In the genomic region with DNA sequence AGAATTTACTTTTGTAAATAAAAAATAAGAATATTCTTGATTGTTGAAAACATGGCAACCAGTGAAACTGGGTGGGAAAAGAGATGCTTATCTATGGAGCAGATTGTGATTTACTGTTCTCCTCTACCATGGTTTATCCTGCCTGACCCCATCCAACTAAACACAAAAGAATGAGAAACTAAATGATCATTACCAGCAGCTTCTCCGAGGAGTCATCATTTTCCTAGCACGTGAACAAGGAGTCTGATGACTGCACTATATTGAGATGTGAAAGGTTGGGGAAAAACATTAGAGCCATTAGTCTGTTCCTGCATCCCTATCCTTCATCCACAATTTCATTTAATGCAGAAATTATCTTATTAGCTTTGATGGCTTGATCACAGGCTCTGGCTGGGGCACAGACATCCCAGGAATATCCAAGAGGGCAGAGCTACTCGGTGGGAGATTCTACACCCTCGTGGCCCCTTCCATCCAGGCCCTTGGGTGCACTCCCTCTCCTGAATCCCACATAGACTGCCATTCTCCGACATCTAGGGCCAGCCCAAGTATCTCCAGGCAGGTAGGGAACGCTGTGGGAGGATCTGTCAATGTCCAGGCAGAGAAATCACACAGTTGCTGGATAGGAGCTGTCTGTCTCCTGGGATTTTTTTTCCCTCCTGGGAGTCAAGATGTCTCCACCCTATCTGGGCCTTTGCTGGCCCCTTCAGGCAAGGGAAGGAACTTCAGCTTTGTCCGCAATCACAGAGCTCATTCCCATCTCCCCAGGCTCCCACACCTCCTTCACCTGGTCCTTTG, we compare ENCODE assay signal across 8 cellular contexts. TPM values are rescaled to one million over a fixed set of nuclear protein-coding genes. Genes with fewer than 3 reads are reported as not detected.
DNase-seq lines count a peak whose midpoint lies in the region; ATAC-seq and TF ChIP-seq lines count a peak whose summit lies in the region.

No MANE protein-coding gene starts in this region.

- H3K9me2 ChIP-seq in OCI-LY1 (ENCODE audit: low read depth, low read length): no peaks in the 10 kb centered on the region

- H4K20me1 ChIP-seq in OCI-LY1 (ENCODE audit: insufficient read depth, low read length): no peaks in the 10 kb centered on the region

- H3K27me3 Mint-ChIP-seq in HFFc6 (ENCODE audit: insufficient read depth): peaks cover 9% of the 10 kb centered on the region

- H3K4me1 ChIP-seq in OCI-LY1 (ENCODE audit: insufficient read depth, low read length, severe bottlenecking): no peaks in the 10 kb centered on the region
- no peaks in the 10 kb centered on the region for H3K4me1 ChIP-seq in mucosa of descending colon (ENCODE audit: low read depth)

- H3K4me3 ChIP-seq in OCI-LY1 (ENCODE audit: low read depth, low read length, poor library complexity, severe bottlenecking) (no peak overlapping the region), mucosa of descending colon (no peak overlapping the region)

- no peak overlapping the region for H3K27ac ChIP-seq in OCI-LY1 (ENCODE audit: low read depth, low read length, poor library complexity, severe bottlenecking)

- H3F3A ChIP-seq in OCI-LY1 (ENCODE audit: insufficient read depth, low read length): no peaks in the 10 kb centered on the region

- intact Hi-C loops in mucosa of descending colon (cut with DNase I, micrococcal nuclease): loop anchor here in 1 of 2 donors (5.0 kb wide), 1 partner anchor 183 kb away; no protein-coding TSS in a partner anchor

- H3K9me3 ChIP-seq in OCI-LY1 (ENCODE audit: low read length): no peaks in the 10 kb centered on the region
- no peaks in the 10 kb centered on the region for H3K9me3 ChIP-seq in mucosa of descending colon

- TF ChIP-seq CTCF in HFFc6 (IDR thresholded peaks at IDR 0.05) (peak; percentile 88), OCI-LY1 (IDR thresholded peaks at IDR 0.05; ENCODE audit: low read length) (peak; percentile 59), mucosa of descending colon (IDR thresholded peaks at IDR 0.05) (peak; percentile 55)

- H3K4me1 Mint-ChIP-seq in HFFc6 (ENCODE audit: low read depth): peaks cover 11% of the 10 kb centered on the region; the same call in 1 of the 2 replicates

- peak overlapping the region; percentile 22; the same call in 1 of the 2 replicates for H3K27ac Mint-ChIP-seq in HFFc6

- H3K9me3 Mint-ChIP-seq in HFFc6: no peaks in the 10 kb centered on the region

- H3K9ac ChIP-seq in OCI-LY1 (ENCODE audit: low read length): no peak overlapping the region

- H3K36me3 ChIP-seq in OCI-LY1 (ENCODE audit: insufficient read depth, low read length) (no peaks in the 10 kb centered on the region), mucosa of descending colon (ENCODE audit: low read depth) (no peaks in the 10 kb centered on the region)

- ATAC-seq in mucosa of descending colon (peak; percentile 88), GM21526 (IDR thresholded peaks at IDR 0.05; ENCODE audit: low FRiP score, unreplicated experiment) (no peak), HG03108 (IDR thresholded peaks at IDR 0.05; ENCODE audit: unreplicated experiment) (no peak)

- no peak overlapping the region for H2AFZ ChIP-seq in OCI-LY1 (ENCODE audit: low read length)

- no peak overlapping the region for H3K4me2 ChIP-seq in OCI-LY1 (ENCODE audit: low read length)

- H3K36me3 Mint-ChIP-seq in HFFc6 (ENCODE audit: low read depth): no peaks in the 10 kb centered on the region

- H3K27me3 ChIP-seq in OCI-LY1 (ENCODE audit: insufficient read depth, low read length): no peaks in the 10 kb centered on the region

- H3K79me2 ChIP-seq in OCI-LY1 (ENCODE audit: insufficient read depth, low read length): no peaks in the 10 kb centered on the region

- H3K4me3 Mint-ChIP-seq in HFFc6: peak overlapping the region; percentile 16

- peak; percentile 77 for DNase-seq in DMS53 (lab: John Stamatoyannopoulos, UW)
- DNase-seq in HFFc6: peak; percentile 73
- DNase-seq in dermis microvascular lymphatic vessel endothelial cell (ENCODE audit: low read depth in 2 of 2): peak; percentile 6 to 54
- peak in 2 of 3 donors; percentile 73 to 77 for DNase-seq in mucosa of descending colon
- no peak for DNase-seq in cerebellar nuclear complex (lab: John Stamatoyannopoulos, UW)

RNA-seq across cellular contexts. Expression of a gene that starts 43.3 kb away (rescaled TPM):
- total RNA-seq in HFFc6 (2021; fragmentation: NEBNext Ultra II Directional; extraction: Animal tissue kit (Norgen Biotek cat#: 25700)): 10 to 100 TPM; 19.8 to 30.7 (median 24.9) TPM
- total RNA-seq in dermis microvascular lymphatic vessel endothelial cell (43.4 and 53.1 TPM in 2 replicates), mucosa of descending colon (10 to 100 TPM; 35.0 to 41.7 (median 36.8) TPM)

Comparison
In these comparisons a context has a peak if more than half of its experiments do, and no peak if none do; other contexts are left out.
1. DNase-seq: peak in DMS53 (single experiment), HFFc6 (single experiment), dermis microvascular lymphatic vessel endothelial cell (2 of 2) and mucosa of descending colon (2 of 3); none in cerebellar nuclear complex (0 of 2).
2. Peak in every context shown above with its lines, with median percentiles within 50 percentile points of each other: CTCF ChIP-seq.